In genomic region chr4:88280228-88280795, GRCh38 we compare ENCODE assay signal across 20 cellular contexts. TPM values are rescaled to one million over a fixed set of nuclear protein-coding genes. Genes with fewer than 3 reads are reported as not detected.
DNase-seq lines count a peak whose midpoint lies in the region; ATAC-seq and TF ChIP-seq lines count a peak whose summit lies in the region.
"Had no signal": no experiment of that assay in that cellular context is flagged by ENCODE, and none has a peak within 500 bp of the region (broad histone marks: within the 10 kb centered on the region; RNA-seq: fewer than 3 reads in every experiment).

No MANE protein-coding gene starts in this region.

- H3K27me3 Mint-ChIP-seq in activated CD4-positive, alpha-beta T cell treated with anti-CD3 and anti-CD28 coated beads, Interleukin-2, amount 10 ng/mL, durations not matched to agents 7 days and 5 days, result no peaks in the 10 kb centered on the region
- no peaks in the 10 kb centered on the region for H3K27me3 Mint-ChIP-seq in naive thymus-derived CD8-positive, alpha-beta T cell

- no peak for TF ChIP-seq EP300 in stomach (IDR thresholded peaks at IDR 0.05)

- CTCF ChIA-PET in activated CD4-positive, alpha-beta T cell treated with anti-CD3 and anti-CD28 coated beads, Interleukin-2, amount 10 ng/mL, durations not matched to agents 7 days and 5 days (lab: Charles Lee), result interaction anchor here (1.0 to 1.4 kb wide), 3 partner anchors 25 to 175 kb away, joined by 3 to 4 read pairs (median 3); no protein-coding TSS in a partner anchor

- H3K9me3 ChIP-seq in stomach, result no peaks in the 10 kb centered on the region
- H3K9me3 ChIP-seq: esophagus squamous epithelium, sigmoid colon, upper lobe of right lung had no signal

- TF ChIP-seq POLR2A in stomach (IDR thresholded peaks at IDR 0.05), result no peak

- 95 to 98% (median 98%) methylated on average over 6 of the region's 6 CpGs for WGBS in stomach, 5 donors

- H3K4me3 ChIP-seq in GM08714 (ENCODE audit: low read length) (peak overlapping the region; percentile 20; the same call in 1 of the 2 replicates), stomach (no peak overlapping the region)
- H3K4me3 ChIP-seq: esophagus squamous epithelium, sigmoid colon, upper lobe of right lung had no signal

- H3K4me3 Mint-ChIP-seq in activated CD4-positive, alpha-beta T cell treated with anti-CD3 and anti-CD28 coated beads, Interleukin-2, amount 10 ng/mL, durations not matched to agents 7 days and 5 days, result no peak overlapping the region
- H3K4me3 Mint-ChIP-seq in naive thymus-derived CD8-positive, alpha-beta T cell, result peak overlapping the region in 9 of 10 donors; percentile 28 to 74 (median 54)

- H3K9me3 Mint-ChIP-seq in activated CD4-positive, alpha-beta T cell treated with anti-CD3 and anti-CD28 coated beads, Interleukin-2, amount 10 ng/mL, durations not matched to agents 7 days and 5 days, result no peaks in the 10 kb centered on the region
- H3K9me3 Mint-ChIP-seq in naive thymus-derived CD8-positive, alpha-beta T cell, result peaks cover 0 to 4% (median 0%) of the 10 kb centered on the region in 9 donors

- H3K27ac ChIP-seq in VCaP, result peak overlapping the region; percentile 94
- peak overlapping the region in 1 of 5 donors; percentile 45 for H3K27ac ChIP-seq in stomach
- H3K27ac ChIP-seq: esophagus squamous epithelium, sigmoid colon, upper lobe of right lung had no signal

- H3K4me1 ChIP-seq in stomach, result peaks cover 15 to 56% (median 49%) of the 10 kb centered on the region in 4 donors

- intact Hi-C loops in stomach (cut with DNase I; ENCODE audit: low total_unique reads), result loop anchor here (10.0 kb wide), 2 partner anchors 174 to 244 kb away; partner anchors contain the start of genes HERC5 and PYURF

- no peak for TF ChIP-seq CTCF in VCaP (conservative IDR thresholded peaks at IDR 0.05)
- no peak for TF ChIP-seq CTCF in stomach (IDR thresholded peaks at IDR 0.05)

- no peak for ATAC-seq in naive thymus-derived CD8-positive, alpha-beta T cell
- ATAC-seq: upper lobe of right lung had no signal

- POLR2A ChIA-PET in activated CD4-positive, alpha-beta T cell treated with anti-CD3 and anti-CD28 coated beads, Interleukin-2, amount 10 ng/mL, durations not matched to agents 7 days and 5 days (lab: Charles Lee), result interaction anchor here (0.7 kb wide), 1 partner anchor 246 kb away, joined by 3 read pairs; no protein-coding TSS in a partner anchor
- POLR2A ChIA-PET in naive thymus-derived CD8-positive, alpha-beta T cell (lab: Charles Lee), result interaction anchor here (0.7 kb wide), 1 partner anchor 133 kb away, joined by 3 read pairs; no protein-coding TSS in a partner anchor

- peak overlapping the region; percentile 19 for H3K27ac Mint-ChIP-seq in activated CD4-positive, alpha-beta T cell treated with anti-CD3 and anti-CD28 coated beads, Interleukin-2, amount 10 ng/mL, durations not matched to agents 7 days and 5 days
- peak overlapping the region in 9 of 10 donors; percentile 35 to 100 (median 67) for H3K27ac Mint-ChIP-seq in naive thymus-derived CD8-positive, alpha-beta T cell

- no peaks in the 10 kb centered on the region for H3K27me3 ChIP-seq in stomach
- H3K27me3 ChIP-seq: esophagus squamous epithelium, sigmoid colon, upper lobe of right lung had no signal

- DNase-seq in activated CD4-positive, alpha-beta T cell treated with anti-CD3 and anti-CD28 coated beads, Interleukin-2, amount 10 ng/mL, durations not matched to agents 7 days and 5 days, result no peak
- DNase-seq in activated CD4-positive, alpha-beta T cell treated with anti-CD3 and anti-CD28 coated beads for 1 hour, result no peak
- DNase-seq in naive thymus-derived CD8-positive, alpha-beta T cell, result no peak
- DNase-seq in activated effector memory CD4-positive, alpha-beta T cell treated with anti-CD3 and anti-CD28 coated beads, Interleukin-2, amount 50 U/mL, for 16 hours, result no peak
- DNase-seq in cerebellar nuclear complex (lab: John Stamatoyannopoulos, UW) (no peak), stomach (no peak)
- DNase-seq: activated T-cell treated with anti-CD3 and anti-CD28 coated beads, Interleukin-2, amount 50 U/mL, for 48 hours; aorta; esophagus squamous epithelium; head of caudate nucleus; mesendoderm; MV-4-11; NCI-H82; occipital lobe; sigmoid colon; stimulated activated CD4-positive, alpha-beta T cell treated with anti-CD3 and anti-CD28 coated beads, Interleukin-4, amount 100 ng/mL, for 1 hour; T-helper 2 cell; upper lobe of right lung had no signal

- H3K4me1 Mint-ChIP-seq in activated CD4-positive, alpha-beta T cell treated with anti-CD3 and anti-CD28 coated beads, Interleukin-2, amount 10 ng/mL, durations not matched to agents 7 days and 5 days, result peaks cover 55% of the 10 kb centered on the region
- H3K4me1 Mint-ChIP-seq in naive thymus-derived CD8-positive, alpha-beta T cell, result peaks cover 35 to 86% (median 67%) of the 10 kb centered on the region in 4 donors

- peaks cover 0 to 10% (median 0%) of the 10 kb centered on the region in 4 donors for H3K36me3 ChIP-seq in stomach
- H3K36me3 ChIP-seq: upper lobe of right lung had no signal

- peaks cover 64% of the 10 kb centered on the region for H3K36me3 Mint-ChIP-seq in activated CD4-positive, alpha-beta T cell treated with anti-CD3 and anti-CD28 coated beads, Interleukin-2, amount 10 ng/mL, durations not matched to agents 7 days and 5 days (ENCODE audit: low read depth)
- H3K36me3 Mint-ChIP-seq in naive thymus-derived CD8-positive, alpha-beta T cell, result peaks cover 7 to 31% (median 22%) of the 10 kb centered on the region in 3 donors

RNA-seq across cellular contexts. Expression of gene PPM1K, which starts 4.0 kb away (rescaled TPM):
- total RNA-seq in activated CD4-positive, alpha-beta T cell treated with anti-CD3 and anti-CD28 coated beads, Interleukin-2, amount 10 ng/mL, durations not matched to agents 7 days and 5 days, result 10 to 100 TPM; 58.4 to 68.5 TPM
- total RNA-seq in naive thymus-derived CD8-positive, alpha-beta T cell, result 10 to 100 TPM; 87.6 to 94.6 TPM
- 10 to 100 TPM; 64.7 to 85.3 (median 77.2) TPM for polyA plus RNA-seq in naive thymus-derived CD8-positive, alpha-beta T cell
- total RNA-seq in stomach, result 10 to 100 TPM; 13.0 to 81.7 (median 40.4) TPM
- 1 to 10 TPM; 3.6 to 4.9 (median 4.4) TPM for polyA plus RNA-seq in stomach
